8 cellular contexts compared by ENCODE assay signal in genomic region chr6:154733610-154734379, GRCh38. TPM values are rescaled to one million over a fixed set of nuclear protein-coding genes. Genes with fewer than 3 reads are reported as not detected.
DNase-seq lines count a peak whose midpoint lies in the region; ATAC-seq, FAIRE-seq and TF ChIP-seq lines count a peak whose summit lies in the region.

No MANE protein-coding gene starts in this region.

- H2BK120ac ChIP-seq in H1 (replicated peaks; ENCODE audit: low read depth, low read length) (no peak overlapping the region), mesenchymal stem cell (ENCODE audit: low read depth, low read length) (peak overlapping the region; percentile 96)

- TF ChIP-seq CTCF in H1 (IDR thresholded peaks at IDR 0.05; ENCODE audit: control extremely low read depth in 1 of 3, insufficient read depth in 1 of 3, low read depth in 1 of 3, low read length in 3 of 3), result peak in 1 of 3 experiments; percentile 13; a peak in 1 of 4 replicates

- peak; percentile 73 for DNase-seq in COR-L47 (lab: John Stamatoyannopoulos, UW)
- DNase-seq in HTR-8/SVneo (ENCODE audit: insufficient read length, low spot score), result peak; percentile 95
- DNase-seq in NOMO-1 treated with DMSO at 0.1 percent for 48 hours (lab: John Stamatoyannopoulos, UW; ENCODE audit: unreplicated experiment), result peak; percentile 90
- DNase-seq in activated CD8-positive, alpha-beta memory T cell treated with anti-CD3 and anti-CD28 coated beads, Interleukin-2, amount 10 ng/mL, durations not matched to agents 7 days and 5 days, result peak; percentile 94
- DNase-seq in H1 (ENCODE audit: low read depth in 1 of 2, low spot score in 2 of 2), result peak; percentile 89
- peak; percentile 98 for DNase-seq in mesenchymal stem cell
- peak; percentile 84 for DNase-seq in stimulated activated CD8-positive, alpha-beta memory T cell treated with anti-CD3 and anti-CD28 coated beads, Interleukin-12 subunit alpha, Interleukin-12 subunit beta, amount 100 ng/mL, for 24 hours (ENCODE audit: extremely low read depth)

- H3K4ac ChIP-seq in H1 (replicated peaks; ENCODE audit: insufficient read length, low read depth, low read length) (peak overlapping the region; percentile 84), mesenchymal stem cell (ENCODE audit: low read depth in 1 of 2, low read length in 2 of 2) (peak overlapping the region; percentile 79 to 100)

- H3K4me3 ChIP-seq in H1 (ENCODE audit: extremely low read depth in 1 of 4, insufficient read depth in 2 of 4, low read depth in 3 of 4, low read length in 4 of 4), result peak overlapping the region; percentile 72 to 97 (median 87)
- H3K4me3 ChIP-seq in mesenchymal stem cell (ENCODE audit: insufficient read depth in 1 of 2, low read depth in 1 of 2, low read length in 2 of 2), result peak overlapping the region; percentile 89 to 99

- H3K9ac ChIP-seq in H1 (replicated peaks in 1 of 4; ENCODE audit: extremely low read depth in 1 of 4, low read depth in 3 of 4, low read length in 3 of 4) (peak overlapping the region; percentile 97 to 100 (median 98)), mesenchymal stem cell (ENCODE audit: low read length) (peak overlapping the region; percentile 96)

- CTCF ChIA-PET in activated CD8-positive, alpha-beta memory T cell treated with anti-CD3 and anti-CD28 coated beads, Interleukin-2, amount 10 ng/mL, durations not matched to agents 7 days and 5 days (lab: Charles Lee), result interaction anchor here (0.8 to 1.3 kb wide), 4 partner anchors 12 to 72 kb away, joined by 3 to 4 read pairs (median 4); no protein-coding TSS in a partner anchor
- CTCF ChIA-PET in H1 (lab: Charles Lee; ENCODE audit: partially characterized antibody), result interaction anchor here (0.9 to 1.1 kb wide), 3 partner anchors 16 to 47 kb away, joined by 3 to 4 read pairs (median 4); no protein-coding TSS in a partner anchor

- peaks cover 1 to 9% (median 6%) of the 10 kb centered on the region in 4 experiments for H3K4me1 ChIP-seq in H1 (replicated peaks in 1 of 4; ENCODE audit: control insufficient read depth in 3 of 4, insufficient read depth in 4 of 4, low read length in 3 of 4)
- peaks cover 11% of the 10 kb centered on the region for H3K4me1 ChIP-seq in mesenchymal stem cell (ENCODE audit: control insufficient read depth, insufficient read depth, low read depth, low read length)

- H3K79me2 ChIP-seq in H1 (ENCODE audit: control insufficient read depth in 1 of 2, insufficient read depth in 2 of 2, low read length in 2 of 2), result peaks cover 36 to 47% of the 10 kb centered on the region in 2 experiments

- ATAC-seq in GM21381 (IDR thresholded peaks at IDR 0.05; ENCODE audit: unreplicated experiment), result peak; percentile 73
- peak; percentile 86 for ATAC-seq in activated CD8-positive, alpha-beta memory T cell treated with anti-CD3 and anti-CD28 coated beads, Interleukin-2, amount 10 ng/mL, durations not matched to agents 7 days and 5 days

- H3K18ac ChIP-seq in H1 (ENCODE audit: extremely low read depth, low read length) (peak overlapping the region; percentile 97), mesenchymal stem cell (ENCODE audit: low read depth in 1 of 2, low read length in 2 of 2) (peak overlapping the region; percentile 89 to 100)

- H3K9me3 Mint-ChIP-seq in activated CD8-positive, alpha-beta memory T cell treated with anti-CD3 and anti-CD28 coated beads, Interleukin-2, amount 10 ng/mL, durations not matched to agents 7 days and 5 days (ENCODE audit: low read depth), result no peaks in the 10 kb centered on the region

- peak overlapping the region; percentile 85 for H3K27ac Mint-ChIP-seq in activated CD8-positive, alpha-beta memory T cell treated with anti-CD3 and anti-CD28 coated beads, Interleukin-2, amount 10 ng/mL, durations not matched to agents 7 days and 5 days

- no peak for TF ChIP-seq EP300 in H1 (IDR thresholded peaks at IDR 0.05; ENCODE audit: borderline replicate concordance in 1 of 2, low read depth in 2 of 2, low read length in 2 of 2)

- POLR2A ChIA-PET in H1 (lab: Charles Lee; ENCODE audit: partially characterized antibody), result interaction anchor here (0.6 to 6.3 kb wide), 13 partner anchors 9 to 312 kb away, joined by 3 to 65 read pairs (median 4); no protein-coding TSS in a partner anchor

- H4K91ac ChIP-seq in H1 (replicated peaks; ENCODE audit: insufficient read length, low read length), result peak overlapping the region; percentile 95
- peak overlapping the region; percentile 99 for H4K91ac ChIP-seq in mesenchymal stem cell (ENCODE audit: low read length)

- H2BK15ac ChIP-seq in H1 (ENCODE audit: low read length) (no peak overlapping the region), mesenchymal stem cell (ENCODE audit: low read depth, poor library complexity, severe bottlenecking) (peak overlapping the region; percentile 62)

- H3K36me3 ChIP-seq in H1 (ENCODE audit: control insufficient read depth in 2 of 4, insufficient read depth in 4 of 4, low read length in 3 of 4) (no peaks in the 10 kb centered on the region; a peak in 1 of 8 replicates), mesenchymal stem cell (ENCODE audit: control insufficient read depth in 1 of 2, insufficient read depth in 2 of 2, low read depth in 1 of 2, low read length in 2 of 2) (peaks cover 5 to 10% of the 10 kb centered on the region in 2 experiments)

- H3K27me3 Mint-ChIP-seq in activated CD8-positive, alpha-beta memory T cell treated with anti-CD3 and anti-CD28 coated beads, Interleukin-2, amount 10 ng/mL, durations not matched to agents 7 days and 5 days, result no peaks in the 10 kb centered on the region

- H4K5ac ChIP-seq in H1 (ENCODE audit: insufficient read length, low read depth, low read length), result peak overlapping the region; percentile 100

- H2AK5ac ChIP-seq in H1 (ENCODE audit: low read depth, low read length) (no peak overlapping the region), mesenchymal stem cell (ENCODE audit: low read length, severe bottlenecking) (no peak overlapping the region)

- H3K4me2 ChIP-seq in H1 (ENCODE audit: insufficient read depth in 1 of 2, low read depth in 2 of 2, low read length in 2 of 2) (peak overlapping the region; percentile 74 to 92), mesenchymal stem cell (ENCODE audit: low read length, poor library complexity, severe bottlenecking) (peak overlapping the region; percentile 81)

- H3K23ac ChIP-seq in H1 (ENCODE audit: insufficient read length), result no peak overlapping the region
- H3K23ac ChIP-seq in mesenchymal stem cell (ENCODE audit: low read length in 2 of 2), result peak overlapping the region in 1 of 2 experiments; percentile 96

- 2% methylated on average over 31 of the region's 73 CpGs; no CpG with 5 or more reads in 1 of the 2 experiments for WGBS in H1 (ENCODE audit: extremely low coverage in 1 of 2, insufficient coverage in 1 of 2, insufficient read length in 1 of 2, insufficient replicate concordance in 2 of 2, low coverage in 1 of 2, low lambda C conversion rate in 2 of 2, missing lambda C conversion rate in 1 of 2), 2 experiments
- 1% methylated on average over 66 of the region's 73 CpGs for WGBS in mesenchymal stem cell

- no peak overlapping the region for H2BK20ac ChIP-seq in H1 (ENCODE audit: low read length)

- H3K27me3 ChIP-seq in H1 (replicated peaks in 1 of 4; ENCODE audit: control insufficient read depth in 3 of 4, extremely low read depth in 1 of 4, insufficient read depth in 3 of 4, low read length in 3 of 4) (no peaks in the 10 kb centered on the region), mesenchymal stem cell (ENCODE audit: control insufficient read depth in 1 of 2, insufficient read depth in 1 of 2, low read length in 2 of 2) (no peaks in the 10 kb centered on the region)

- TF ChIP-seq POLR2A in H1 (IDR thresholded peaks at IDR 0.05; ENCODE audit: control extremely low read depth in 1 of 2, low read depth in 2 of 2, low read length in 2 of 2), result peak; percentile 93 to 94

- peaks cover 2% of the 10 kb centered on the region; the same call in 1 of the 2 replicates for H3K23me2 ChIP-seq in H1 (ENCODE audit: low read depth, low read length)

- peak overlapping the region; percentile 99 for H3K27ac ChIP-seq in H1 (ENCODE audit: low read depth, low read length)
- H3K27ac ChIP-seq in mesenchymal stem cell (ENCODE audit: low read length, poor library complexity, severe bottlenecking), result peak overlapping the region; percentile 85

- peak overlapping the region; percentile 34; the same call in 1 of the 2 replicates for H2BK12ac ChIP-seq in H1 (ENCODE audit: low read depth, low read length)
- H2BK12ac ChIP-seq in mesenchymal stem cell (ENCODE audit: low read length in 2 of 2), result peak overlapping the region in 1 of 2 experiments; percentile 78

- peak overlapping the region; percentile 86 for H3K56ac ChIP-seq in H1 (replicated peaks; ENCODE audit: insufficient read length, low read depth, low read length)

- FAIRE-seq in HTR-8/SVneo (lab: Jason Lieb, UNC), result no peak
- FAIRE-seq in H1 (lab: Jason Lieb, UNC), result no peak

- H3K9me3 ChIP-seq in H1 (ENCODE audit: insufficient read depth in 2 of 2, low read depth in 1 of 2, low read length in 1 of 2), result no peaks in the 10 kb centered on the region
- H3K9me3 ChIP-seq in mesenchymal stem cell (ENCODE audit: control insufficient read depth, low read length), result no peaks in the 10 kb centered on the region

- H4K8ac ChIP-seq in H1 (ENCODE audit: extremely low read depth, insufficient read depth, low read length), result peak overlapping the region; percentile 100
- H4K8ac ChIP-seq in mesenchymal stem cell (ENCODE audit: low read length), result peak overlapping the region; percentile 99

- H3K4me1 Mint-ChIP-seq in activated CD8-positive, alpha-beta memory T cell treated with anti-CD3 and anti-CD28 coated beads, Interleukin-2, amount 10 ng/mL, durations not matched to agents 7 days and 5 days, result peaks cover 45% of the 10 kb centered on the region

- no peak for TF ChIP-seq RAD21 in H1 (IDR thresholded peaks at IDR 0.05 in 1 of 2, conservative IDR thresholded peaks at IDR 0.05 in 1 of 2; ENCODE audit: low read depth in 2 of 2, low read length in 2 of 2)

- H3K4me3 Mint-ChIP-seq in activated CD8-positive, alpha-beta memory T cell treated with anti-CD3 and anti-CD28 coated beads, Interleukin-2, amount 10 ng/mL, durations not matched to agents 7 days and 5 days, result peak overlapping the region; percentile 81

- peaks cover 5% of the 10 kb centered on the region for H3K36me3 Mint-ChIP-seq in activated CD8-positive, alpha-beta memory T cell treated with anti-CD3 and anti-CD28 coated beads, Interleukin-2, amount 10 ng/mL, durations not matched to agents 7 days and 5 days

- H2BK5ac ChIP-seq in H1 (ENCODE audit: low read depth, low read length) (peak overlapping the region; percentile 99), mesenchymal stem cell (ENCODE audit: low read depth, low read length, poor library complexity, severe bottlenecking) (peak overlapping the region; percentile 98)

- H3K14ac ChIP-seq in H1 (ENCODE audit: insufficient read length) (no peak overlapping the region), mesenchymal stem cell (ENCODE audit: low read length in 2 of 2) (peak overlapping the region; percentile 76 to 100)

- H4K20me1 ChIP-seq in H1 (replicated peaks in 1 of 2; ENCODE audit: control insufficient read depth in 1 of 2, insufficient read depth in 2 of 2, low read length in 2 of 2), result peaks cover 3 to 6% of the 10 kb centered on the region in 2 experiments

- H2AFZ ChIP-seq in H1 (ENCODE audit: low read length) (no peak overlapping the region; the same call in 1 of the 2 replicates), mesenchymal stem cell (ENCODE audit: low read depth, low read length) (peak overlapping the region; percentile 85)

- H3K79me1 ChIP-seq in H1 (ENCODE audit: low read depth, low read length) (no peaks in the 10 kb centered on the region), mesenchymal stem cell (replicated peaks; ENCODE audit: low read length, poor library complexity, severe bottlenecking) (peaks cover 1% of the 10 kb centered on the region)

RNA-seq across cellular contexts. Expression of gene SCAF8, which starts 0.6 kb away (rescaled TPM):
- 10 to 100 TPM; 34.3 to 36.1 TPM for total RNA-seq in activated CD8-positive, alpha-beta memory T cell treated with anti-CD3 and anti-CD28 coated beads, Interleukin-2, amount 10 ng/mL, durations not matched to agents 7 days and 5 days
- total RNA-seq in H1 (2021; fragmentation: NEBNext Ultra II Directional; extraction: Animal tissue kit (Norgen Biotek cat#: 25700)), result 45.5 and 46.3 TPM in 2 replicates
- polyA plus RNA-seq in H1 (2011; rRNA removed), result 16.0 and 20.3 TPM in 2 replicates
- 18.4 TPM for polyA plus RNA-seq in H1 (2011; cell fraction: cytosol; rRNA removed)
- polyA plus RNA-seq in H1 (2011; cell fraction: nucleus; rRNA removed), result 26.4 TPM
- polyA plus RNA-seq in H1 (2012, experiment 1 of 2), result 20.9 to 25.5 TPM (median 23.8 TPM) in 4 replicates
- polyA plus RNA-seq in H1 (2012, experiment 2 of 2), result 1.9 TPM
- 27.6 TPM for polyA plus RNA-seq in H1 (2013, experiment 1 of 2)
- 24.7 TPM for polyA plus RNA-seq in H1 (2013, experiment 2 of 2)
- polyA minus RNA-seq in H1 (2011; rRNA and poly(A)+ RNA removed), result 40.5 and 45.4 TPM in 2 replicates
- 27.2 TPM for polyA minus RNA-seq in H1 (2011; cell fraction: cytosol; rRNA and poly(A)+ RNA removed)
- polyA minus RNA-seq in H1 (2011; cell fraction: nucleus; rRNA and poly(A)+ RNA removed), result 63.6 TPM
- polyA plus RNA-seq in mesenchymal stem cell (2013, experiment 1 of 2), result 18.9 TPM
- polyA plus RNA-seq in mesenchymal stem cell (2013, experiment 2 of 2), result 18.8 TPM

Comparison
In these comparisons a context has a peak if more than half of its experiments do, and no peak if none do; other contexts are left out.
1. Peak in every context shown above with its lines: DNase-seq, ATAC-seq, H3K4me3 ChIP-seq and H3K27ac ChIP-seq.